ENCODE assay signal across 13 cellular contexts in genomic region chr9:94868462-94868861, GRCh38.
DNase-seq lines count a peak whose midpoint lies in the region; ATAC-seq and TF ChIP-seq lines count a peak whose summit lies in the region.
"Had no signal": no experiment of that assay in that cellular context is flagged by ENCODE, and none has a peak within 500 bp of the region (broad histone marks: within the 10 kb centered on the region; RNA-seq: fewer than 3 reads in every experiment).

No MANE protein-coding gene starts in this region.

- intact Hi-C loops in PC-3 (cut with micrococcal nuclease): loop anchor here (1.0 to 2.0 kb wide), 3 partner anchors 44 to 138 kb away; no protein-coding TSS in a partner anchor
- intact Hi-C loops in tibial artery (cut with DNase I; ENCODE audit: low total_unique reads): no loop called here

- no TSS peak for BruUV-seq in PC-3 (replicated peaks; lab: Mats Ljungman, UMichigan)

- ATAC-seq in PC-3: no peak
- ATAC-seq: T-cell had no signal

- H2AFZ ChIP-seq in PC-3 (ENCODE audit: low read length): no peak overlapping the region

- no peaks in the 10 kb centered on the region for H3K9me2 ChIP-seq in PC-3 (replicated peaks; ENCODE audit: low read length)

- CTCF ChIA-PET in PC-3 (lab: Charles Lee): no interaction called here

- H3F3A ChIP-seq in PC-3 (ENCODE audit: low read length, unreplicated experiment): peaks cover 8% of the 10 kb centered on the region

- H3K36me3 ChIP-seq in PC-3 (ENCODE audit: low read depth, low read length) (no peaks in the 10 kb centered on the region), mesodermal cell (ENCODE audit: control insufficient read depth, insufficient read depth, low read length) (no peaks in the 10 kb centered on the region), tibial artery (no peaks in the 10 kb centered on the region)

- 100% methylated on average over 1 of the region's 2 CpGs; no CpG with 5 or more reads in 1 of the 2 experiments for WGBS in mesodermal cell (ENCODE audit: insufficient coverage in 2 of 2), 2 experiments

- H4K20me1 ChIP-seq in PC-3 (ENCODE audit: low read length): no peaks in the 10 kb centered on the region

- H3K27ac ChIP-seq in PC-3 (ENCODE audit: low read length) (peak overlapping the region; percentile 99), cingulate gyrus (ENCODE audit: low read depth, low read length) (peak overlapping the region; percentile 44), mesodermal cell (ENCODE audit: low read depth, low read length, severe bottlenecking) (peak overlapping the region; percentile 97), tibial artery (peak overlapping the region; percentile 80)

- H3K9me3 ChIP-seq in PC-3 (ENCODE audit: low read length) (no peaks in the 10 kb centered on the region), mesodermal cell (ENCODE audit: control insufficient read depth, low read length) (no peaks in the 10 kb centered on the region), tibial artery (no peaks in the 10 kb centered on the region)

- peak overlapping the region; percentile 6; the same call in 1 of the 2 replicates for H3K4me3 ChIP-seq in PC-3 (ENCODE audit: low read length)
- no peak overlapping the region for H3K4me3 ChIP-seq in mesodermal cell (ENCODE audit: extremely low read depth, insufficient read depth, low read length, poor library complexity, severe bottlenecking)
- no peak overlapping the region for H3K4me3 ChIP-seq in tibial artery

- peak overlapping the region; percentile 43 for H3K9ac ChIP-seq in PC-3 (ENCODE audit: low read length)

- peak overlapping the region; percentile 82 for H3K4me2 ChIP-seq in PC-3 (ENCODE audit: low read length)

- DNase-seq in PC-3: no peak
- DNase-seq in tibial artery: no peak
- no peak for DNase-seq in stimulated activated CD4-positive, alpha-beta T cell treated with anti-CD3 and anti-CD28 coated beads, Interleukin-4, amount 100 ng/mL, for 24 hours
- no peak for DNase-seq in NCI-H82 treated with DMSO at 0.1 percent for 48 hours (lab: John Stamatoyannopoulos, UW; ENCODE audit: unreplicated experiment)
- no peak for DNase-seq in NCI-H2171 (lab: John Stamatoyannopoulos, UW)
- DNase-seq: activated CD8-positive, alpha-beta T cell treated with anti-CD3 and anti-CD28 coated beads for 36 hours; activated naive CD8-positive, alpha-beta T cell treated with anti-CD3 and anti-CD28 coated beads, Interleukin-2, amount 10 ng/mL, durations not matched to agents 7 days and 5 days; DMS 273 treated with DMSO at 0.1 percent for 48 hours; NCI-H82; stimulated activated CD4-positive, alpha-beta T cell treated with anti-CD3 and anti-CD28 coated beads, Interleukin-4, amount 100 ng/mL, for 4 hours; T-cell had no signal

- H3K27me3 ChIP-seq in PC-3 (ENCODE audit: low read length) (no peaks in the 10 kb centered on the region), tibial artery (no peaks in the 10 kb centered on the region)

- TF ChIP-seq CTCF in PC-3 (conservative IDR thresholded peaks at IDR 0.05; ENCODE audit: low read depth, low read length) (no peak), tibial artery (IDR thresholded peaks at IDR 0.05) (no peak)

- POLR2A ChIA-PET in PC-3 (lab: Charles Lee; ENCODE audit: unreplicated experiment): interaction anchor here (0.6 kb wide), 1 partner anchor 27 kb away, joined by 3 read pairs; no protein-coding TSS in a partner anchor

- H3K4me1 ChIP-seq in PC-3 (ENCODE audit: insufficient read depth, low read length) (peaks cover 76% of the 10 kb centered on the region), mesodermal cell (ENCODE audit: control insufficient read depth, insufficient read depth, low read length, poor library complexity, severe bottlenecking) (peaks cover 71% of the 10 kb centered on the region), tibial artery (peaks cover 0 to 82% (median 43%) of the 10 kb centered on the region in 4 donors)

- 0 out of 2 replicates have a peak, but pooled peaks cover 5% of the 10 kb centered on the region for H3K79me2 ChIP-seq in PC-3 (ENCODE audit: low read length)

Comparison
In these comparisons a context has a peak if more than half of its experiments do, and no peak if none do; other contexts are left out.
1. H3K27ac ChIP-seq: peak in every context shown above with its lines; median percentile 99 in PC-3; 97 in mesodermal cell; 80 in tibial artery; 44 in cingulate gyrus.